Comparison of ENCODE assay signal across 1 cellular context in the genomic region with DNA sequence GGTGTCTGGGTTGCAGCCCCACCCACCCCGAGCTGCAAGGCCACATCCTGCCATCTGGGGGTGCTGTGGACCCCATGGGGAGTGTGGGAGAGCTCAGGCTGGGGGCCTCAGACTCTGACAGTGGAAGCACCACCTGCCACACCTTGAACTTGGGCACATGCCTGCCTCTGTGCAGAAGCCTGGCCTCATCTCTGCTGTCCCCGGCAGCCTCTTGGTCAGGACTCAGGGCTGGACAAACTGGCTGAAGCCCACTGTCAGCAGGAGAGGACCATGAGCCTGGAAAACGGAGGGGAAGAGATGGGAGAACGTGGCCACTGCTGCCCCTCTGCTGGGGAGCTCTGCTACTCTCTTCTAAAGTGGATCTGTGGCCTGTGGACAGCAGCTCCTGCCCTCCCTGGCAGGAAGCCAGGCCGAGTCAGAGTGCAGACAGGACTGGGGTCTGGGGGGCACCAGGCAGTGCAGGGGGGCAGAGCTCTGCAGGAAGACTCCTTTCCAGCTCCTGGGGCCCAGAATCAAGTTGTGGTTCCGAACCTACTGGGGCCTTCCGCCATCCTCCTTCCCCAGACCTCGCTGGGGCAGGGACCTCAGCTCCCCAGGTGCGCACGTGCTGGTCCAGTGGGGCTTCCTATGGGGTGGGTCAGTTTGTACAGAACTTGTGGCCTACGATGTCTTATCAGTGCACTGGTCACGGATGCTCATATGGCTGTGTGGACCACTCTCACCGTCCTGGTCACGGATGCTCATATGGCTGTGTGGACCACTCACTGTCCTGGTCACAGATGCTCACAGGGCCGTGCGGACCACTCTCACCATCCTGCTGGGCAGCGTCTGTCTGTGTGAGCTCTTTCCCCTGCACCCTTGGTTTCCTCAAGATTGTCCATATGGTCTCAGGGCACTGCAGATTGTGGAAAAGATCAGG.
TF ChIP-seq lines count a peak whose summit lies in the region.

No MANE protein-coding gene starts in this region.

TF ChIP-seq in GM12878, 131 proteins besides CTCF, POLR2A, EP300 and RAD21 (continued from another document):
- TF ChIP-seq, protein P1, sequence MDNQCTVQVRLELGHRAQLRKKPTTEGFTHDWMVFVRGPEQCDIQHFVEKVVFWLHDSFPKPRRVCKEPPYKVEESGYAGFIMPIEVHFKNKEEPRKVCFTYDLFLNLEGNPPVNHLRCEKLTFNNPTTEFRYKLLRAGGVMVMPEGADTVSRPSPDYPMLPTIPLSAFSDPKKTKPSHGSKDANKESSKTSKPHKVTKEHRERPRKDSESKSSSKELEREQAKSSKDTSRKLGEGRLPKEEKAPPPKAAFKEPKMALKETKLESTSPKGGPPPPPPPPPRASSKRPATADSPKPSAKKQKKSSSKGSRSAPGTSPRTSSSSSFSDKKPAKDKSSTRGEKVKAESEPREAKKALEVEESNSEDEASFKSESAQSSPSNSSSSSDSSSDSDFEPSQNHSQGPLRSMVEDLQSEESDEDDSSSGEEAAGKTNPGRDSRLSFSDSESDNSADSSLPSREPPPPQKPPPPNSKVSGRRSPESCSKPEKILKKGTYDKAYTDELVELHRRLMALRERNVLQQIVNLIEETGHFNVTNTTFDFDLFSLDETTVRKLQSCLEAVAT (IDR thresholded peaks at IDR 0.05): no peak
- TF ChIP-seq, protein P2, sequence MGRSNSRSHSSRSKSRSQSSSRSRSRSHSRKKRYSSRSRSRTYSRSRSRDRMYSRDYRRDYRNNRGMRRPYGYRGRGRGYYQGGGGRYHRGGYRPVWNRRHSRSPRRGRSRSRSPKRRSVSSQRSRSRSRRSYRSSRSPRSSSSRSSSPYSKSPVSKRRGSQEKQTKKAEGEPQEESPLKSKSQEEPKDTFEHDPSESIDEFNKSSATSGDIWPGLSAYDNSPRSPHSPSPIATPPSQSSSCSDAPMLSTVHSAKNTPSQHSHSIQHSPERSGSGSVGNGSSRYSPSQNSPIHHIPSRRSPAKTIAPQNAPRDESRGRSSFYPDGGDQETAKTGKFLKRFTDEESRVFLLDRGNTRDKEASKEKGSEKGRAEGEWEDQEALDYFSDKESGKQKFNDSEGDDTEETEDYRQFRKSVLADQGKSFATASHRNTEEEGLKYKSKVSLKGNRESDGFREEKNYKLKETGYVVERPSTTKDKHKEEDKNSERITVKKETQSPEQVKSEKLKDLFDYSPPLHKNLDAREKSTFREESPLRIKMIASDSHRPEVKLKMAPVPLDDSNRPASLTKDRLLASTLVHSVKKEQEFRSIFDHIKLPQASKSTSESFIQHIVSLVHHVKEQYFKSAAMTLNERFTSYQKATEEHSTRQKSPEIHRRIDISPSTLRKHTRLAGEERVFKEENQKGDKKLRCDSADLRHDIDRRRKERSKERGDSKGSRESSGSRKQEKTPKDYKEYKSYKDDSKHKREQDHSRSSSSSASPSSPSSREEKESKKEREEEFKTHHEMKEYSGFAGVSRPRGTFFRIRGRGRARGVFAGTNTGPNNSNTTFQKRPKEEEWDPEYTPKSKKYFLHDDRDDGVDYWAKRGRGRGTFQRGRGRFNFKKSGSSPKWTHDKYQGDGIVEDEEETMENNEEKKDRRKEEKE (IDR thresholded peaks at IDR 0.05): no peak
- TF ChIP-seq, protein P3, sequence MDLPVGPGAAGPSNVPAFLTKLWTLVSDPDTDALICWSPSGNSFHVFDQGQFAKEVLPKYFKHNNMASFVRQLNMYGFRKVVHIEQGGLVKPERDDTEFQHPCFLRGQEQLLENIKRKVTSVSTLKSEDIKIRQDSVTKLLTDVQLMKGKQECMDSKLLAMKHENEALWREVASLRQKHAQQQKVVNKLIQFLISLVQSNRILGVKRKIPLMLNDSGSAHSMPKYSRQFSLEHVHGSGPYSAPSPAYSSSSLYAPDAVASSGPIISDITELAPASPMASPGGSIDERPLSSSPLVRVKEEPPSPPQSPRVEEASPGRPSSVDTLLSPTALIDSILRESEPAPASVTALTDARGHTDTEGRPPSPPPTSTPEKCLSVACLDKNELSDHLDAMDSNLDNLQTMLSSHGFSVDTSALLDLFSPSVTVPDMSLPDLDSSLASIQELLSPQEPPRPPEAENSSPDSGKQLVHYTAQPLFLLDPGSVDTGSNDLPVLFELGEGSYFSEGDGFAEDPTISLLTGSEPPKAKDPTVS (IDR thresholded peaks at IDR 0.05; ENCODE audit: low read depth, low read length): no peak
- TF ChIP-seq, protein P4, sequence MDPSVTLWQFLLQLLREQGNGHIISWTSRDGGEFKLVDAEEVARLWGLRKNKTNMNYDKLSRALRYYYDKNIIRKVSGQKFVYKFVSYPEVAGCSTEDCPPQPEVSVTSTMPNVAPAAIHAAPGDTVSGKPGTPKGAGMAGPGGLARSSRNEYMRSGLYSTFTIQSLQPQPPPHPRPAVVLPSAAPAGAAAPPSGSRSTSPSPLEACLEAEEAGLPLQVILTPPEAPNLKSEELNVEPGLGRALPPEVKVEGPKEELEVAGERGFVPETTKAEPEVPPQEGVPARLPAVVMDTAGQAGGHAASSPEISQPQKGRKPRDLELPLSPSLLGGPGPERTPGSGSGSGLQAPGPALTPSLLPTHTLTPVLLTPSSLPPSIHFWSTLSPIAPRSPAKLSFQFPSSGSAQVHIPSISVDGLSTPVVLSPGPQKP (IDR thresholded peaks at IDR 0.05; ENCODE audit: low read depth, low read length): no peak
- TF ChIP-seq TBL1XR1 (IDR thresholded peaks at IDR 0.05; ENCODE audit: low read depth, low read length): no peak
- TF ChIP-seq SP1 (IDR thresholded peaks at IDR 0.05; ENCODE audit: low read depth, low read length): no peak
- TF ChIP-seq, protein P5, sequence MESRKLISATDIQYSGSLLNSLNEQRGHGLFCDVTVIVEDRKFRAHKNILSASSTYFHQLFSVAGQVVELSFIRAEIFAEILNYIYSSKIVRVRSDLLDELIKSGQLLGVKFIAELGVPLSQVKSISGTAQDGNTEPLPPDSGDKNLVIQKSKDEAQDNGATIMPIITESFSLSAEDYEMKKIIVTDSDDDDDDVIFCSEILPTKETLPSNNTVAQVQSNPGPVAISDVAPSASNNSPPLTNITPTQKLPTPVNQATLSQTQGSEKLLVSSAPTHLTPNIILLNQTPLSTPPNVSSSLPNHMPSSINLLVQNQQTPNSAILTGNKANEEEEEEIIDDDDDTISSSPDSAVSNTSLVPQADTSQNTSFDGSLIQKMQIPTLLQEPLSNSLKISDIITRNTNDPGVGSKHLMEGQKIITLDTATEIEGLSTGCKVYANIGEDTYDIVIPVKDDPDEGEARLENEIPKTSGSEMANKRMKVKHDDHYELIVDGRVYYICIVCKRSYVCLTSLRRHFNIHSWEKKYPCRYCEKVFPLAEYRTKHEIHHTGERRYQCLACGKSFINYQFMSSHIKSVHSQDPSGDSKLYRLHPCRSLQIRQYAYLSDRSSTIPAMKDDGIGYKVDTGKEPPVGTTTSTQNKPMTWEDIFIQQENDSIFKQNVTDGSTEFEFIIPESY (IDR thresholded peaks at IDR 0.05): no peak
- no peak for TF ChIP-seq GATAD2B (conservative IDR thresholded peaks at IDR 0.05; ENCODE audit: low read depth)
